22 cellular contexts compared by ENCODE assay signal in genomic region chr15:69064649-69065048, GRCh38. TPM values are rescaled to one million over a fixed set of nuclear protein-coding genes. Genes with fewer than 3 reads are reported as not detected.
DNase-seq lines count a peak whose midpoint lies in the region; ATAC-seq and TF ChIP-seq lines count a peak whose summit lies in the region.
"Had no signal": no experiment of that assay in that cellular context is flagged by ENCODE, and none has a peak within 500 bp of the region (broad histone marks: within the 10 kb centered on the region; RNA-seq: fewer than 3 reads in every experiment).

No MANE protein-coding gene starts in this region.

- ATAC-seq in CD4-positive, CD25-positive, alpha-beta regulatory T cell (ENCODE audit: low read depth in 2 of 2), result no peak
- ATAC-seq: CD8-positive, alpha-beta T cell; HepG2 had no signal

- H3K4me1 ChIP-seq in CD4-positive, CD25-positive, alpha-beta regulatory T cell (ENCODE audit: control insufficient read depth, insufficient read depth, low read length, poor library complexity, severe bottlenecking), result peaks cover 25% of the 10 kb centered on the region
- no peaks in the 10 kb centered on the region; the same call in 1 of the 2 replicates for H3K4me1 ChIP-seq in H9 (ENCODE audit: insufficient read depth, low read length)
- H3K4me1 ChIP-seq in tibial nerve, result no peaks in the 10 kb centered on the region
- H3K4me1 ChIP-seq: BLaER1 had no signal

- no peaks in the 10 kb centered on the region for H3K27me3 ChIP-seq in CD4-positive, CD25-positive, alpha-beta regulatory T cell (ENCODE audit: control insufficient read depth, insufficient read depth, low read length)
- H3K27me3 ChIP-seq in H9 (ENCODE audit: insufficient read depth, low read length), result no peaks in the 10 kb centered on the region; the same call in 1 of the 2 replicates
- H3K27me3 ChIP-seq in WERI-Rb-1 (ENCODE audit: insufficient read depth, low read depth, severe bottlenecking), result no peaks in the 10 kb centered on the region
- no peaks in the 10 kb centered on the region for H3K27me3 ChIP-seq in tibial nerve
- H3K27me3 ChIP-seq: BLaER1 had no signal

- H3K9me3 ChIP-seq in CD4-positive, CD25-positive, alpha-beta regulatory T cell (ENCODE audit: control insufficient read depth in 2 of 2, low read length in 2 of 2), result no peaks in the 10 kb centered on the region
- H3K9me3 ChIP-seq in H9 (ENCODE audit: control insufficient read depth, low read depth, low read length) (no peaks in the 10 kb centered on the region), WERI-Rb-1 (ENCODE audit: severe bottlenecking) (peaks cover 11% of the 10 kb centered on the region), tibial nerve (peaks cover 0 to 3% (median 0%) of the 10 kb centered on the region in 4 donors)
- H3K9me3 ChIP-seq: BLaER1, SK-N-SH had no signal

- H4K91ac ChIP-seq in H9 (ENCODE audit: insufficient read length, low read depth, low read length), result no peak overlapping the region

- H3K4ac ChIP-seq in H9 (ENCODE audit: low read depth, low read length), result no peak overlapping the region

- no peak overlapping the region for H3K27ac ChIP-seq in CD4-positive, CD25-positive, alpha-beta regulatory T cell (ENCODE audit: insufficient read depth, low read length, poor library complexity, severe bottlenecking)
- H3K27ac ChIP-seq in H9 (ENCODE audit: insufficient read length, low read depth, low read length) (no peak overlapping the region), WERI-Rb-1 (no peak overlapping the region), tibial nerve (no peak overlapping the region)
- H3K27ac ChIP-seq: BLaER1, KMS-11 had no signal

- TF ChIP-seq EP300 in tibial nerve (IDR thresholded peaks at IDR 0.05), result no peak

- H2BK15ac ChIP-seq in H9 (ENCODE audit: low read depth, low read length), result no peak overlapping the region

- no peaks in the 10 kb centered on the region for H3K23me2 ChIP-seq in H9 (ENCODE audit: insufficient read length, low read depth, low read length, poor library complexity, severe bottlenecking)

- H2AK5ac ChIP-seq in H9 (ENCODE audit: insufficient read length, low read length), result no peak overlapping the region

- no peak overlapping the region for H2BK5ac ChIP-seq in H9 (ENCODE audit: insufficient read length, low read length)

- no peak for DNase-seq in CD4-positive, CD25-positive, alpha-beta regulatory T cell
- DNase-seq in H9, result peak; percentile 26
- DNase-seq in WERI-Rb-1, result no peak
- DNase-seq in nephron progenitor cell, result no peak
- DNase-seq in stimulated activated CD4-positive, alpha-beta T cell treated with anti-CD3 and anti-CD28 coated beads, Interleukin-2, amount 100 ng/mL, for 48 hours, result no peak
- no peak for DNase-seq in tibial nerve (ENCODE audit: low spot score in 2 of 2)
- DNase-seq in activated naive CD4-positive, alpha-beta T cell treated with anti-CD3 and anti-CD28 coated beads, Interleukin-2, amount 10 ng/mL, durations not matched to agents 7 days and 5 days, result no peak
- no peak for DNase-seq in GM03348 (ENCODE audit: low spot score)
- DNase-seq: Calu3; CD8-positive, alpha-beta T cell; NCI-H1092; NCI-H146; NCI-H2081; NCI-H2171 treated with DMSO at 0.1 percent for 48 hours; NCI-H446; NCI-H526 treated with DMSO at 0.1 percent for 48 hours; RPMI8226; SHP77 treated with DMSO at 0.1 percent for 48 hours; SK-N-SH had no signal

- H3K27me3 Mint-ChIP-seq in CD4-positive, CD25-positive, alpha-beta regulatory T cell, result peaks cover 4% of the 10 kb centered on the region
- H3K27me3 Mint-ChIP-seq in H9 (ENCODE audit: low read depth), result peaks cover 11% of the 10 kb centered on the region
- peaks cover 14% of the 10 kb centered on the region for H3K27me3 Mint-ChIP-seq in nephron progenitor cell (ENCODE audit: low read depth, poor library complexity)
- no peaks in the 10 kb centered on the region for H3K27me3 Mint-ChIP-seq in activated naive CD4-positive, alpha-beta T cell treated with anti-CD3 and anti-CD28 coated beads, Interleukin-2, amount 10 ng/mL, durations not matched to agents 7 days and 5 days

- peak overlapping the region in 2 of 3 donors; percentile 77 to 88 for H3K27ac Mint-ChIP-seq in CD4-positive, CD25-positive, alpha-beta regulatory T cell
- H3K27ac Mint-ChIP-seq in H9, result no peak overlapping the region
- peak overlapping the region; percentile 7 for H3K27ac Mint-ChIP-seq in nephron progenitor cell
- no peak overlapping the region for H3K27ac Mint-ChIP-seq in activated naive CD4-positive, alpha-beta T cell treated with anti-CD3 and anti-CD28 coated beads, Interleukin-2, amount 10 ng/mL, durations not matched to agents 7 days and 5 days
- H3K27ac Mint-ChIP-seq: CD8-positive, alpha-beta T cell had no signal

- H3K36me3 Mint-ChIP-seq in CD4-positive, CD25-positive, alpha-beta regulatory T cell, result no peaks in the 10 kb centered on the region
- H3K36me3 Mint-ChIP-seq in H9 (ENCODE audit: insufficient read depth in 1 of 3, low read depth in 3 of 3) (peaks cover 0 to 11% (median 0%) of the 10 kb centered on the region in 3 experiments; a peak in 4 of 7 replicates), nephron progenitor cell (ENCODE audit: low read depth) (no peaks in the 10 kb centered on the region)
- H3K36me3 Mint-ChIP-seq in activated naive CD4-positive, alpha-beta T cell treated with anti-CD3 and anti-CD28 coated beads, Interleukin-2, amount 10 ng/mL, durations not matched to agents 7 days and 5 days, result no peaks in the 10 kb centered on the region
- H3K36me3 Mint-ChIP-seq: CD8-positive, alpha-beta T cell had no signal

- CTCF ChIA-PET in activated naive CD4-positive, alpha-beta T cell treated with anti-CD3 and anti-CD28 coated beads, Interleukin-2, amount 10 ng/mL, durations not matched to agents 7 days and 5 days (lab: Charles Lee), result no interaction called here

- no peak overlapping the region for H4K8ac ChIP-seq in H9 (replicated peaks; ENCODE audit: insufficient read length, low read depth, low read length)

- no peak overlapping the region for H3K14ac ChIP-seq in H9 (ENCODE audit: insufficient read depth, low read length)

- no peak for TF ChIP-seq POLR2A in tibial nerve (IDR thresholded peaks at IDR 0.05)

- no peaks in the 10 kb centered on the region for H3K79me1 ChIP-seq in H9 (ENCODE audit: insufficient read depth, low read depth, low read length, poor library complexity, severe bottlenecking)

- no peak overlapping the region for H3K4me3 Mint-ChIP-seq in CD4-positive, CD25-positive, alpha-beta regulatory T cell
- H3K4me3 Mint-ChIP-seq in H9 (no peak overlapping the region), nephron progenitor cell (no peak overlapping the region)
- no peak overlapping the region for H3K4me3 Mint-ChIP-seq in activated naive CD4-positive, alpha-beta T cell treated with anti-CD3 and anti-CD28 coated beads, Interleukin-2, amount 10 ng/mL, durations not matched to agents 7 days and 5 days
- H3K4me3 Mint-ChIP-seq: CD8-positive, alpha-beta T cell had no signal

- no peak overlapping the region for H3K9ac ChIP-seq in H9 (ENCODE audit: extremely low read depth, insufficient read length, low read length)
- H3K9ac ChIP-seq: BLaER1, KMS-11, SK-N-SH had no signal

- H3K18ac ChIP-seq in H9 (ENCODE audit: insufficient read length, low read depth, low read length), result no peak overlapping the region

- no peak overlapping the region for H3K4me2 ChIP-seq in H9 (ENCODE audit: insufficient read depth, insufficient read length, low read length)
- H3K4me2 ChIP-seq: BLaER1, KMS-11, SK-N-SH had no signal

- peaks cover 11 to 34% (median 25%) of the 10 kb centered on the region in 4 donors for H3K4me1 Mint-ChIP-seq in CD4-positive, CD25-positive, alpha-beta regulatory T cell
- peaks cover 10 to 20% of the 10 kb centered on the region in 2 experiments for H3K4me1 Mint-ChIP-seq in H9
- peaks cover 41% of the 10 kb centered on the region for H3K4me1 Mint-ChIP-seq in nephron progenitor cell
- H3K4me1 Mint-ChIP-seq in activated naive CD4-positive, alpha-beta T cell treated with anti-CD3 and anti-CD28 coated beads, Interleukin-2, amount 10 ng/mL, durations not matched to agents 7 days and 5 days, result peaks cover 17% of the 10 kb centered on the region

- H2BK120ac ChIP-seq in H9 (ENCODE audit: low read depth, low read length, poor library complexity, severe bottlenecking), result no peak overlapping the region

- no peak overlapping the region for H2AFZ ChIP-seq in H9 (ENCODE audit: low read length)

- H3K4me3 ChIP-seq in CD4-positive, CD25-positive, alpha-beta regulatory T cell (ENCODE audit: low read depth, low read length), result no peak overlapping the region
- H3K4me3 ChIP-seq in WERI-Rb-1 (ENCODE audit: low read depth, low read length) (no peak overlapping the region), tibial nerve (no peak overlapping the region)
- H3K4me3 ChIP-seq: BLaER1 had no signal

- no peak overlapping the region for H2BK20ac ChIP-seq in H9 (ENCODE audit: low read depth, low read length, poor library complexity, severe bottlenecking)

- H3T11ph ChIP-seq in H9 (ENCODE audit: low read length), result no peak overlapping the region

- H3K56ac ChIP-seq in H9 (ENCODE audit: insufficient read length, low read depth, low read length), result no peak overlapping the region

- TF ChIP-seq CTCF in H9 (conservative IDR thresholded peaks at IDR 0.05) (peak; percentile 49), WERI-Rb-1 (IDR thresholded peaks at IDR 0.05; ENCODE audit: low read depth, low read length) (peak; percentile 22; the same call in 1 of the 2 replicates), nephron progenitor cell (IDR thresholded peaks at IDR 0.05) (no peak), tibial nerve (IDR thresholded peaks at IDR 0.05) (no peak)

- no peak overlapping the region for H2BK12ac ChIP-seq in H9 (ENCODE audit: insufficient read length, low read depth, low read length)

- no CpG with 5 or more reads among the region's 3 CpGs for WGBS in H9 (ENCODE audit: extremely low coverage, insufficient read length, low lambda C conversion rate)
- 58 to 74% methylated on average over 3 of the region's 3 CpGs for WGBS in tibial nerve, 2 donors

- H3K36me3 ChIP-seq in CD4-positive, CD25-positive, alpha-beta regulatory T cell (ENCODE audit: control insufficient read depth, insufficient read depth, low read length), result no peaks in the 10 kb centered on the region
- H3K36me3 ChIP-seq in WERI-Rb-1 (no peaks in the 10 kb centered on the region), tibial nerve (no peaks in the 10 kb centered on the region)
- H3K36me3 ChIP-seq: BLaER1 had no signal

- no peak overlapping the region for H4K5ac ChIP-seq in H9 (ENCODE audit: insufficient read length, low read depth, low read length)

- H3K23ac ChIP-seq in H9 (ENCODE audit: insufficient read length, low read depth, low read length), result no peak overlapping the region

- H4K20me1 ChIP-seq in H9 (ENCODE audit: control insufficient read depth, insufficient read depth, insufficient read length), result no peaks in the 10 kb centered on the region
- H4K20me1 ChIP-seq: BLaER1 had no signal

- H3K79me2 ChIP-seq in H9 (ENCODE audit: insufficient read depth, low read length), result no peaks in the 10 kb centered on the region

- no peaks in the 10 kb centered on the region for H3K9me3 Mint-ChIP-seq in CD4-positive, CD25-positive, alpha-beta regulatory T cell
- peaks cover 14 to 18% of the 10 kb centered on the region in 2 experiments for H3K9me3 Mint-ChIP-seq in H9
- H3K9me3 Mint-ChIP-seq in nephron progenitor cell, result peaks cover 18% of the 10 kb centered on the region
- H3K9me3 Mint-ChIP-seq in activated naive CD4-positive, alpha-beta T cell treated with anti-CD3 and anti-CD28 coated beads, Interleukin-2, amount 10 ng/mL, durations not matched to agents 7 days and 5 days, result no peaks in the 10 kb centered on the region
- H3K9me3 Mint-ChIP-seq: CD8-positive, alpha-beta T cell had no signal

RNA-seq across cellular contexts. Expression of gene NOX5, which starts 50.2 kb away (rescaled TPM):
- total RNA-seq in CD4-positive, CD25-positive, alpha-beta regulatory T cell, result not detected
- polyA plus RNA-seq in CD4-positive, CD25-positive, alpha-beta regulatory T cell, result not detected
- total RNA-seq in H9 (2021), result 0.04 TPM in 1 of 2 replicates, not detected in the other
- 1 to 10 TPM in 2 of 4 donors, under 1 TPM in 2; 0.21 to 2.7 (median 1.1) TPM for total RNA-seq in tibial nerve
- total RNA-seq: CD8-positive, alpha-beta T cell; HepG2 had no signal
- polyA plus RNA-seq: HepG2 had no signal

Comparison
In these comparisons a context has a peak if more than half of its experiments do, and no peak if none do; other contexts are left out.
1. H3K27ac Mint-ChIP-seq: peak in CD4-positive, CD25-positive, alpha-beta regulatory T cell (2 of 3) and nephron progenitor cell (single experiment); none in H9 (0 of 3) and activated naive CD4-positive, alpha-beta T cell treated with anti-CD3 and anti-CD28 coated beads, Interleukin-2, amount 10 ng/mL, durations not matched to agents 7 days and 5 days (single experiment).
2. CTCF ChIP-seq: peak in H9 (single experiment) and WERI-Rb-1 (single experiment); none in nephron progenitor cell (single experiment) and tibial nerve (0 of 5).